In the genomic region with DNA sequence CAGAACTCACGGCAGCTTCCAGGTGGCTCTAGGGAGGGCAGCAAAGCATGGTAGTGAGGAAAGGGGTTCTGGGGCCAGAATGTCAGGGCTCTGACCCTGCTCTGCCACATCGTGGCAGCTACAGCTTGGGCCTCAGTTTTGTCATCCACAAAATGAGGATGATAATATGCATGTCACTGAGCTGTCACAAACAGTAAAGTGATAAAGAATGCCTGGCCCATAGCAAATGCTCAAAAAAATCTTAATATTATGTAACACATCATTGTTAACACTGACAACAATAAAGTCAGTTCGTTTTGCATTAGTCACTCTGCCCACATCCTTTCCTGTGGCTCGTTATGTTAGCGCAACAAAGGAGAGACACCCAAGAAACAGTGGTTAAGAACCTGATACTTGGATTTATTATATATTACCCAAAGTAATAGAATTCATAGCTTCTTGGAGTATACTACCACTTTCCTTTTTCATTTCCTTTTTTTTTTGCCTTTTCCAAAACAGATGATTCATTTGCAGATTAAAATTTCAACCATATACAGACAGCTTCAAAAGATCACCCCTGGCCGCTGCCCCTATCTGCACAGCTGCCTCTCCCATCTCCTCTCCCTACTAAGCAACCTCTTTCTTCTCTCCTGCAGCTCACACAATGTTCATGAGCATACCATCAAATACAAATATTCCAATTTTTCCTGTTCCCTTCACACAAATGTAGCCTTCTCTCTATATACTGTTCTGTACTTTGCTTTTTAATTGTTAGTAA, we compare ENCODE assay signal across 8 cellular contexts. TPM values are rescaled to one million over a fixed set of nuclear protein-coding genes. Genes with fewer than 3 reads are reported as not detected.
DNase-seq lines count a peak whose midpoint lies in the region; ATAC-seq, FAIRE-seq and TF ChIP-seq lines count a peak whose summit lies in the region.

No MANE protein-coding gene starts in this region.

- TF ChIP-seq EP300 in HepG2 (IDR thresholded peaks at IDR 0.05; ENCODE audit: low read depth in 2 of 2, low read length in 2 of 2), result no peak
- TF ChIP-seq EP300 in HepG2 (CRISPR knock-in tag; IDR thresholded peaks at IDR 0.05; ENCODE audit: borderline replicate concordance), result no peak

- H3K4me3 ChIP-seq in kidney epithelial cell (ENCODE audit: low read depth, low read length) (no peak overlapping the region), HepG2 (replicated peaks in 1 of 3; ENCODE audit: insufficient read depth in 1 of 3, low read depth in 2 of 3, low read length in 3 of 3) (no peak overlapping the region)

- H3K9ac ChIP-seq in HepG2 (ENCODE audit: insufficient read depth, low read depth, low read length), result no peak overlapping the region

- peak; percentile 78 for DNase-seq in activated CD4-positive, alpha-beta T cell treated with anti-CD3 and anti-CD28 coated beads, Interleukin-2, amount 10 ng/mL, durations not matched to agents 7 days and 5 days
- peak; percentile 19 for DNase-seq in kidney epithelial cell (ENCODE audit: low read depth)
- DNase-seq in GM13976 (ENCODE audit: low spot score), result no peak
- no peak for DNase-seq in NCI-H1694 (lab: John Stamatoyannopoulos, UW)
- DNase-seq in HepG2 (ENCODE audit: low spot score), result no peak

- H3K27me3 ChIP-seq in kidney epithelial cell (ENCODE audit: control insufficient read depth, insufficient read depth, low read length), result no peaks in the 10 kb centered on the region
- H3K27me3 ChIP-seq in HepG2 (ENCODE audit: control insufficient read depth in 1 of 2, insufficient read depth in 2 of 2, low read length in 2 of 2), result no peaks in the 10 kb centered on the region

- H3K4me1 Mint-ChIP-seq in activated CD4-positive, alpha-beta T cell treated with anti-CD3 and anti-CD28 coated beads, Interleukin-2, amount 10 ng/mL, durations not matched to agents 7 days and 5 days, result peaks cover 51% of the 10 kb centered on the region

- TF ChIP-seq CTCF in kidney epithelial cell (IDR thresholded peaks at IDR 0.05; ENCODE audit: insufficient read depth, low read length, poor library complexity, severe bottlenecking) (no peak), GM13976 (IDR thresholded peaks at IDR 0.05; ENCODE audit: borderline replicate concordance, control extremely low read depth, extremely low read depth, insufficient read depth, missing control alignments) (no peak), HepG2 (CRISPR knock-in tag; IDR thresholded peaks at IDR 0.05) (no peak)

- in situ Hi-C loops in GM13976 (cut with MboI; ENCODE audit: low sequenced_read_pairs, unreplicated experiment), result no loop called here
- in situ Hi-C loops in HepG2 (cut with HindIII; ENCODE audit: extremely low pct_ligation_motif_present, low pct_unique_long_range_greater_than_20kb), result no loop called here

- intact Hi-C loops in HepG2 (cut with micrococcal nuclease; ENCODE audit: unreplicated experiment), result no loop called here

- ATAC-seq in GM18502 (IDR thresholded peaks at IDR 0.05; ENCODE audit: poor library complexity, unreplicated experiment) (peak; percentile 75), HG03175 (IDR thresholded peaks at IDR 0.05; ENCODE audit: unreplicated experiment) (peak; percentile 79), GM21786 (IDR thresholded peaks at IDR 0.05; ENCODE audit: unreplicated experiment) (no peak), HepG2 (no peak)

- H3K9me3 ChIP-seq in HepG2 (ENCODE audit: low read length), result no peaks in the 10 kb centered on the region

- H3K27ac Mint-ChIP-seq in activated CD4-positive, alpha-beta T cell treated with anti-CD3 and anti-CD28 coated beads, Interleukin-2, amount 10 ng/mL, durations not matched to agents 7 days and 5 days, result peak overlapping the region; percentile 80

- peaks cover 16% of the 10 kb centered on the region for H3K36me3 Mint-ChIP-seq in activated CD4-positive, alpha-beta T cell treated with anti-CD3 and anti-CD28 coated beads, Interleukin-2, amount 10 ng/mL, durations not matched to agents 7 days and 5 days (ENCODE audit: low read depth)

- peaks cover 22% of the 10 kb centered on the region for H3K4me1 ChIP-seq in HepG2 (ENCODE audit: insufficient read depth, low read length)

- H3K79me2 ChIP-seq in HepG2 (ENCODE audit: insufficient read depth, low read length), result no peaks in the 10 kb centered on the region

- H4K20me1 ChIP-seq in HepG2 (ENCODE audit: insufficient read depth, low read length), result no peaks in the 10 kb centered on the region

- no peak for FAIRE-seq in HepG2 (lab: Jason Lieb, UNC)

- peaks cover 7% of the 10 kb centered on the region for H3K27me3 Mint-ChIP-seq in activated CD4-positive, alpha-beta T cell treated with anti-CD3 and anti-CD28 coated beads, Interleukin-2, amount 10 ng/mL, durations not matched to agents 7 days and 5 days

- H3K4me3 Mint-ChIP-seq in activated CD4-positive, alpha-beta T cell treated with anti-CD3 and anti-CD28 coated beads, Interleukin-2, amount 10 ng/mL, durations not matched to agents 7 days and 5 days, result no peak overlapping the region

- TF ChIP-seq POLR2A in HepG2 (IDR thresholded peaks at IDR 0.05; ENCODE audit: insufficient read depth in 1 of 2, low read depth in 2 of 2, low read length in 2 of 2), result no peak

- no peak overlapping the region for H3K4me2 ChIP-seq in HepG2 (ENCODE audit: low read depth, low read length)

- no peak overlapping the region for H3K27ac ChIP-seq in HepG2 (ENCODE audit: extremely low read length, insufficient read depth, low read length)

- H2AFZ ChIP-seq in HepG2 (ENCODE audit: low read length), result no peak overlapping the region

- 72% methylated on average over 5 of the region's 6 CpGs for WGBS in HepG2 (ENCODE audit: low lambda C conversion rate)

- H3K9me3 Mint-ChIP-seq in activated CD4-positive, alpha-beta T cell treated with anti-CD3 and anti-CD28 coated beads, Interleukin-2, amount 10 ng/mL, durations not matched to agents 7 days and 5 days, result peaks cover 14% of the 10 kb centered on the region

- BruUV-seq in HepG2 (replicated peaks; lab: Mats Ljungman, UMichigan), result no TSS peak

- CTCF ChIA-PET in activated CD4-positive, alpha-beta T cell treated with anti-CD3 and anti-CD28 coated beads, Interleukin-2, amount 10 ng/mL, durations not matched to agents 7 days and 5 days (lab: Charles Lee), result interaction anchor here (1.0 to 2.3 kb wide), 2 partner anchors 12 to 23 kb away, joined by 3 to 9 read pairs; no protein-coding TSS in a partner anchor
- CTCF ChIA-PET in HepG2 (lab: Yijun Ruan, JAX; ENCODE audit: low intra/inter-chr PET ratio, low total read pairs), result no interaction called here

- TF ChIP-seq RAD21 in HepG2 (CRISPR knock-in tag; IDR thresholded peaks at IDR 0.05), result no peak

- H3K36me3 ChIP-seq in kidney epithelial cell (ENCODE audit: control insufficient read depth, insufficient read depth, low read length) (peaks cover 2% of the 10 kb centered on the region), HepG2 (replicated peaks in 1 of 2; ENCODE audit: control insufficient read depth in 1 of 2, insufficient read depth in 2 of 2, low read length in 2 of 2) (no peaks in the 10 kb centered on the region; a peak in 1 of 5 replicates)

- POLR2A ChIA-PET in activated CD4-positive, alpha-beta T cell treated with anti-CD3 and anti-CD28 coated beads, Interleukin-2, amount 10 ng/mL, durations not matched to agents 7 days and 5 days (lab: Charles Lee), result no interaction called here
- POLR2A ChIA-PET in HepG2 (lab: Yijun Ruan, JAX), result no interaction called here

TF ChIP-seq in HepG2, 621 proteins besides CTCF, POLR2A, EP300 and RAD21:
- TF ChIP-seq ZFP37 (CRISPR knock-in tag; IDR thresholded peaks at IDR 0.05; ENCODE audit: borderline replicate concordance), result no peak
- TF ChIP-seq, protein P1, sequence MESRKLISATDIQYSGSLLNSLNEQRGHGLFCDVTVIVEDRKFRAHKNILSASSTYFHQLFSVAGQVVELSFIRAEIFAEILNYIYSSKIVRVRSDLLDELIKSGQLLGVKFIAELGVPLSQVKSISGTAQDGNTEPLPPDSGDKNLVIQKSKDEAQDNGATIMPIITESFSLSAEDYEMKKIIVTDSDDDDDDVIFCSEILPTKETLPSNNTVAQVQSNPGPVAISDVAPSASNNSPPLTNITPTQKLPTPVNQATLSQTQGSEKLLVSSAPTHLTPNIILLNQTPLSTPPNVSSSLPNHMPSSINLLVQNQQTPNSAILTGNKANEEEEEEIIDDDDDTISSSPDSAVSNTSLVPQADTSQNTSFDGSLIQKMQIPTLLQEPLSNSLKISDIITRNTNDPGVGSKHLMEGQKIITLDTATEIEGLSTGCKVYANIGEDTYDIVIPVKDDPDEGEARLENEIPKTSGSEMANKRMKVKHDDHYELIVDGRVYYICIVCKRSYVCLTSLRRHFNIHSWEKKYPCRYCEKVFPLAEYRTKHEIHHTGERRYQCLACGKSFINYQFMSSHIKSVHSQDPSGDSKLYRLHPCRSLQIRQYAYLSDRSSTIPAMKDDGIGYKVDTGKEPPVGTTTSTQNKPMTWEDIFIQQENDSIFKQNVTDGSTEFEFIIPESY (CRISPR knock-in tag; IDR thresholded peaks at IDR 0.05), result no peak
- TF ChIP-seq ZNF24 (IDR thresholded peaks at IDR 0.05), result no peak
- TF ChIP-seq ARNT2 (CRISPR knock-in tag; IDR thresholded peaks at IDR 0.05; ENCODE audit: low read depth), result no peak
TF ChIP-seq in HepG2: peak in this region for 0.

RNA-seq across cellular contexts. Expression of gene DDC, which starts 45.5 kb away (rescaled TPM):
- total RNA-seq in activated CD4-positive, alpha-beta T cell treated with anti-CD3 and anti-CD28 coated beads, Interleukin-2, amount 10 ng/mL, durations not matched to agents 7 days and 5 days, result not detected
- total RNA-seq in kidney epithelial cell (not detected in 2 replicates), HepG2 (2016; rRNA removed; fragmentation: Illumina TruSeq; extraction: Trizol) (93.3 and 126 TPM in 2 replicates)
- total RNA-seq in HepG2 (2016; cell fraction: cytosol; rRNA removed; fragmentation: Illumina TruSeq; extraction: Trizol; ENCODE audit: low read depth), result 23.4 and 29.3 TPM in 2 replicates
- 98.6 and 126 TPM in 2 replicates for total RNA-seq in HepG2 (2016; cell fraction: insoluble cytoplasmic fraction; rRNA removed; fragmentation: Illumina TruSeq; extraction: Trizol)
- total RNA-seq in HepG2 (2016; cell fraction: membrane; rRNA removed; fragmentation: Illumina TruSeq; extraction: Trizol), result 43.9 and 45.3 TPM in 2 replicates
- 63.9 and 66.7 TPM in 2 replicates for total RNA-seq in HepG2 (2016; cell fraction: nucleus; rRNA removed; fragmentation: Illumina TruSeq; extraction: Trizol)
- 10.1 and 11.7 TPM in 2 replicates for polyA plus RNA-seq in HepG2 (2011; rRNA removed)
- 10.8 and 11.7 TPM in 2 replicates for polyA plus RNA-seq in HepG2 (2011; cell fraction: cytosol; rRNA removed)
- 7.3 and 9.2 TPM in 2 replicates for polyA plus RNA-seq in HepG2 (2011; cell fraction: nucleus; rRNA removed)
- 25.0 and 51.6 TPM in 2 replicates for polyA plus RNA-seq in HepG2 (2012)
- 17.2 and 21.3 TPM in 2 replicates for polyA plus RNA-seq in HepG2 (2016; cell fraction: cytosol; fragmentation: Illumina TruSeq; extraction: Trizol; ENCODE audit: low read depth)
- polyA plus RNA-seq in HepG2 (2016; cell fraction: insoluble cytoplasmic fraction; fragmentation: Illumina TruSeq; extraction: Trizol; ENCODE audit: low read depth), result 93.5 and 100 TPM in 2 replicates
- 22.3 and 29.4 TPM in 2 replicates for polyA plus RNA-seq in HepG2 (2016; cell fraction: membrane; fragmentation: Illumina TruSeq; extraction: Trizol; ENCODE audit: low read depth)
- 62.4 and 68.1 TPM in 2 replicates for polyA plus RNA-seq in HepG2 (2016; cell fraction: nucleus; fragmentation: Illumina TruSeq; extraction: Trizol; ENCODE audit: insufficient read depth, low read depth)
- 14.2 TPM in 1 of 2 replicates, not detected in the other for polyA minus RNA-seq in HepG2 (2011; rRNA and poly(A)+ RNA removed; ENCODE audit: low replicate concordance)
- 6.2 and 7.7 TPM in 2 replicates for polyA minus RNA-seq in HepG2 (2011; cell fraction: cytosol; rRNA and poly(A)+ RNA removed)
- polyA minus RNA-seq in HepG2 (2011; cell fraction: nucleus; rRNA and poly(A)+ RNA removed), result 10.3 and 12.4 TPM in 2 replicates

Comparison
In these comparisons a context has a peak if more than half of its experiments do, and no peak if none do; other contexts are left out.
1. ATAC-seq: peak in GM18502 (single experiment) and HG03175 (single experiment); none in GM21786 (single experiment) and HepG2 (single experiment).
2. DNase-seq: peak in activated CD4-positive, alpha-beta T cell treated with anti-CD3 and anti-CD28 coated beads, Interleukin-2, amount 10 ng/mL, durations not matched to agents 7 days and 5 days (single experiment) and kidney epithelial cell (single experiment); none in GM13976 (single experiment), NCI-H1694 (single experiment) and HepG2 (single experiment).
3. RNA of gene DDC, which starts 45.5 kb away (total RNA-seq): 23.4 to 126 TPM in HepG2; not detected in activated CD4-positive, alpha-beta T cell treated with anti-CD3 and anti-CD28 coated beads, Interleukin-2, amount 10 ng/mL, durations not matched to agents 7 days and 5 days and not detected in kidney epithelial cell; every median in the first group is over 10 times any median in the second.